36 cellular contexts compared by ENCODE assay signal in the genomic region with DNA sequence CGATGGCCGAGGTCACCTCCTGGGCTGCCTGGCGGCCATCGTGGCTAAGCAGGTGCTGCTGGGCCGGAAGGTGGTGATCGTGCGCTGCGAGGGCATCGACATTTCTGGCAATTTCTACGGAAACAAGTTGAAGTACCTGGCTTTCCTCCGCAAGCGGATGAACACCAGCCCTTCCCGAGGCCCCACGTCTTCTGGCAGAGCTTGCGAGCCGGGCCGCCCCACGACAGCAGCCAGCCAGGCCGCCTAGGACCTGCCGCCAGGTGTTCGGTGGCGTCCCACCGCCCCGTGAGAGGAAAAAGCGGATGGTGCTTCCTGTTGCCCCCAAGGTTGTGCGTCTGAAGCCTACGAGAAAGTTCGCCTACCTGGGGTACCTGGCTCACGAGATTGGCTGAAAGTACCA. TPM values are rescaled to one million over a fixed set of nuclear protein-coding genes. Genes with fewer than 3 reads are reported as not detected.
DNase-seq lines count a peak whose midpoint lies in the region; ATAC-seq, FAIRE-seq and TF ChIP-seq lines count a peak whose summit lies in the region.
"Had no signal": no experiment of that assay in that cellular context is flagged by ENCODE, and none has a peak within 500 bp of the region (broad histone marks: within the 10 kb centered on the region; RNA-seq: fewer than 3 reads in every experiment).

No MANE protein-coding gene starts in this region.

- BruUV-seq in K562 (replicated peaks; lab: Mats Ljungman, UMichigan), result no TSS peak

- no peaks in the 10 kb centered on the region for H3K4me1 ChIP-seq in GM23338 (ENCODE audit: insufficient read depth)
- 0 out of 5 replicates have a peak, but pooled peaks cover 0 to 3% of the 10 kb centered on the region in 2 experiments for H3K4me1 ChIP-seq in K562 (replicated peaks in 1 of 2; ENCODE audit: control insufficient read depth in 2 of 2, insufficient read depth in 2 of 2, low read length in 2 of 2)
- H3K4me1 ChIP-seq in neuronal stem cell (ENCODE audit: control insufficient read depth in 2 of 2, insufficient read depth in 1 of 2, low read depth in 1 of 2, low read length in 2 of 2), result no peaks in the 10 kb centered on the region
- H3K4me1 ChIP-seq in effector memory CD4-positive, alpha-beta T cell (ENCODE audit: control insufficient read depth, insufficient read depth, low read length, poor library complexity, severe bottlenecking), result no peaks in the 10 kb centered on the region
- H3K4me1 ChIP-seq: A549; BE2C; BLaER1; BLaER1 treated with 17β-estradiol and CSF1 and Interleukin-3, amounts not matched to agents 10 nM and 100 nM; Caco-2 had no signal

- H3K18ac ChIP-seq in neuronal stem cell (ENCODE audit: low read length), result no peak overlapping the region

- no peak overlapping the region for H3K4me3 ChIP-seq in GM23338
- no peak overlapping the region for H3K4me3 ChIP-seq in H7 (ENCODE audit: insufficient read depth, low read depth, low read length)
- no peak overlapping the region for H3K4me3 ChIP-seq in K562
- no peak overlapping the region for H3K4me3 ChIP-seq in neuronal stem cell (ENCODE audit: low read length in 2 of 2)
- no peak overlapping the region for H3K4me3 ChIP-seq in effector memory CD4-positive, alpha-beta T cell (ENCODE audit: insufficient read depth, low read depth, low read length, poor library complexity, severe bottlenecking)
- H3K4me3 ChIP-seq: A549; BLaER1; BLaER1 treated with 17β-estradiol and CSF1 and Interleukin-3, amounts not matched to agents 10 nM and 100 nM had no signal

- H3K4ac ChIP-seq in neuronal stem cell (ENCODE audit: low read length), result no peak overlapping the region

- no peaks in the 10 kb centered on the region for H3K79me2 ChIP-seq in GM23338 (replicated peaks; ENCODE audit: insufficient read depth)
- no peaks in the 10 kb centered on the region for H3K79me2 ChIP-seq in K562 (ENCODE audit: control insufficient read depth, insufficient read depth, low read length)

- CTCF ChIA-PET in K562 (lab: Yijun Ruan, JAX; ENCODE audit: low intra/inter-chr PET ratio), result no interaction called here

- TF ChIP-seq EP300 in K562 (IDR thresholded peaks at IDR 0.05; ENCODE audit: low read length), result no peak

- no peaks in the 10 kb centered on the region for H3K4me1 Mint-ChIP-seq in GM23338
- H3K4me1 Mint-ChIP-seq: B cell; CD14-positive monocyte; CD4-positive, alpha-beta memory T cell; CD4-positive, CD25-positive, alpha-beta regulatory T cell; CD8-positive, alpha-beta memory T cell had no signal

- peaks cover 12% of the 10 kb centered on the region for H3K27me3 Mint-ChIP-seq in GM23338 (ENCODE audit: insufficient read depth, low read depth, poor library complexity)

- no peak overlapping the region for H2AK5ac ChIP-seq in neuronal stem cell (ENCODE audit: low read depth, low read length)

- no peak overlapping the region for H3K4me3 Mint-ChIP-seq in GM23338
- H3K4me3 Mint-ChIP-seq: B cell; CD14-positive monocyte; CD4-positive, alpha-beta memory T cell; CD4-positive, alpha-beta T cell; CD4-positive, CD25-positive, alpha-beta regulatory T cell; CD8-positive, alpha-beta memory T cell; CD8-positive, alpha-beta T cell had no signal

- H3K9me2 ChIP-seq in GM23338 (ENCODE audit: insufficient read depth), result 0 out of 2 replicates have a peak, but pooled peaks cover 4% of the 10 kb centered on the region

- H3K27me3 ChIP-seq in GM23338 (ENCODE audit: insufficient read depth), result no peaks in the 10 kb centered on the region
- H3K27me3 ChIP-seq in H7 (ENCODE audit: control insufficient read depth, insufficient read depth, low read length), result no peaks in the 10 kb centered on the region; the same call in 1 of the 2 replicates
- H3K27me3 ChIP-seq in K562 (ENCODE audit: control insufficient read depth in 2 of 2, insufficient read depth in 2 of 2, low read length in 2 of 2), result no peaks in the 10 kb centered on the region
- no peaks in the 10 kb centered on the region for H3K27me3 ChIP-seq in neuronal stem cell (ENCODE audit: control insufficient read depth in 3 of 3, insufficient read depth in 3 of 3, low read depth in 1 of 3, low read length in 3 of 3)
- no peaks in the 10 kb centered on the region for H3K27me3 ChIP-seq in effector memory CD4-positive, alpha-beta T cell (replicated peaks; ENCODE audit: control insufficient read depth, insufficient read depth, low read length, poor library complexity, severe bottlenecking)
- H3K27me3 ChIP-seq: BE2C; BLaER1; BLaER1 treated with 17β-estradiol and CSF1 and Interleukin-3, amounts not matched to agents 10 nM and 100 nM had no signal

- ATAC-seq in GM23338 (no peak), K562 (no peak), GM18520 (IDR thresholded peaks at IDR 0.05; ENCODE audit: unreplicated experiment) (no peak)
- ATAC-seq: A549; CD8-positive, alpha-beta T cell had no signal

- in situ Hi-C loops in K562 (cut with MboI), result no loop called here

- TF ChIP-seq CTCF in GM23338 (conservative IDR thresholded peaks at IDR 0.05; ENCODE audit: low read depth in 2 of 2) (no peak), K562 (IDR thresholded peaks at IDR 0.05 in 2 of 3, conservative IDR thresholded peaks at IDR 0.05 in 1 of 3; ENCODE audit: insufficient read depth in 2 of 3, low read depth in 1 of 3, low read length in 3 of 3) (no peak)

- 79% methylated on average over 23 of the region's 29 CpGs for WGBS in K562 (ENCODE audit: insufficient coverage, low coverage, missing lambda C conversion rate)
- whole genome bisulfite sequencing in neuronal stem cell (ENCODE audit: extremely low coverage in 2 of 2, insufficient read length in 2 of 2, insufficient replicate concordance in 1 of 2), 2 donors, result no CpG with 5 or more reads among the region's 29 CpGs

- H3K14ac ChIP-seq in neuronal stem cell (ENCODE audit: low read length), result no peak overlapping the region

- H3K79me1 ChIP-seq in neuronal stem cell (ENCODE audit: low read depth, low read length), result no peaks in the 10 kb centered on the region

- H3K9me1 ChIP-seq in K562 (ENCODE audit: control insufficient read depth, insufficient read depth, low read length), result no peaks in the 10 kb centered on the region

- DNase-seq in GM23338 (ENCODE audit: low spot score) (no peak), H7 (peak; percentile 13), K562 (ENCODE audit: extremely low read depth in 1 of 4, low spot score in 3 of 4) (no peak), neuronal stem cell (ENCODE audit: low spot score) (no peak), NCI-H2171 treated with DMSO at 0.1 percent for 48 hours (lab: John Stamatoyannopoulos, UW) (no peak), C1 segment of cervical spinal cord (lab: John Stamatoyannopoulos, UW) (no peak)
- no peak for DNase-seq in effector memory CD4-positive, alpha-beta T cell
- DNase-seq: 8988T; ACHN; AML-193; BE2C; Caco-2; Calu3; CD4-positive, alpha-beta memory T cell; CD4-positive, alpha-beta T cell; CD4-positive, CD25-positive, alpha-beta regulatory T cell; CD8-positive, alpha-beta memory T cell; CD8-positive, alpha-beta T cell; COR-L47; DMS 273 treated with DMSO at 0.1 percent for 48 hours; DMS153; DMS53; DMS79; DMS79 treated with DMSO at 0.1 percent for 48 hours; DND-41; EL had no signal

- H3K36me3 Mint-ChIP-seq in GM23338 (ENCODE audit: low read depth), result no peaks in the 10 kb centered on the region
- H3K36me3 Mint-ChIP-seq: CD14-positive monocyte; CD4-positive, alpha-beta memory T cell; CD4-positive, CD25-positive, alpha-beta regulatory T cell; CD8-positive, alpha-beta memory T cell; CD8-positive, alpha-beta T cell had no signal

- H2BK15ac ChIP-seq in neuronal stem cell (ENCODE audit: low read length), result no peak overlapping the region

- no peak overlapping the region for H4K91ac ChIP-seq in neuronal stem cell (ENCODE audit: low read depth, low read length, poor library complexity)

- H3K23ac ChIP-seq in neuronal stem cell (ENCODE audit: low read depth, low read length, poor library complexity), result no peak overlapping the region

- no peaks in the 10 kb centered on the region for H4K20me1 ChIP-seq in GM23338 (replicated peaks; ENCODE audit: insufficient read depth)
- no peaks in the 10 kb centered on the region for H4K20me1 ChIP-seq in K562 (replicated peaks; ENCODE audit: control insufficient read depth, insufficient read depth, low read length)
- H4K20me1 ChIP-seq: BLaER1; BLaER1 treated with 17β-estradiol and CSF1 and Interleukin-3, amounts not matched to agents 10 nM and 100 nM had no signal

- no peaks in the 10 kb centered on the region for H3K36me3 ChIP-seq in GM23338 (ENCODE audit: insufficient read depth)
- no peaks in the 10 kb centered on the region for H3K36me3 ChIP-seq in H7 (replicated peaks; ENCODE audit: control insufficient read depth, insufficient read depth, low read length)
- no peaks in the 10 kb centered on the region for H3K36me3 ChIP-seq in K562 (ENCODE audit: control insufficient read depth, insufficient read depth, low read length)
- no peaks in the 10 kb centered on the region for H3K36me3 ChIP-seq in neuronal stem cell (replicated peaks in 1 of 2; ENCODE audit: control insufficient read depth in 2 of 2, insufficient read depth in 2 of 2, low read length in 2 of 2)
- no peaks in the 10 kb centered on the region for H3K36me3 ChIP-seq in effector memory CD4-positive, alpha-beta T cell (ENCODE audit: control insufficient read depth, insufficient read depth, low read length)
- H3K36me3 ChIP-seq: BE2C; BLaER1; BLaER1 treated with 17β-estradiol and CSF1 and Interleukin-3, amounts not matched to agents 10 nM and 100 nM had no signal

- peaks cover 21% of the 10 kb centered on the region for H3K9me3 Mint-ChIP-seq in GM23338
- H3K9me3 Mint-ChIP-seq: CD4-positive, alpha-beta T cell; CD8-positive, alpha-beta memory T cell; CD8-positive, alpha-beta T cell had no signal

- intact Hi-C loops in K562 (cut with micrococcal nuclease), result no loop called here

- H4K8ac ChIP-seq in neuronal stem cell (ENCODE audit: low read depth, low read length), result peak overlapping the region; percentile 86

- no peak overlapping the region for H3K27ac Mint-ChIP-seq in GM23338
- H3K27ac Mint-ChIP-seq: B cell; CD14-positive monocyte; CD4-positive, alpha-beta memory T cell; CD4-positive, alpha-beta T cell; CD4-positive, CD25-positive, alpha-beta regulatory T cell; CD8-positive, alpha-beta memory T cell; CD8-positive, alpha-beta T cell had no signal

- no peak overlapping the region for H2BK120ac ChIP-seq in neuronal stem cell (ENCODE audit: low read depth, low read length)

- H2AFZ ChIP-seq in GM23338 (peak overlapping the region; percentile 43; the same call in 1 of the 2 replicates), K562 (ENCODE audit: low read depth, low read length) (peak overlapping the region; percentile 70; the same call in 1 of the 2 replicates), neuronal stem cell (ENCODE audit: low read length) (no peak overlapping the region)

- no peak for FAIRE-seq in K562 (lab: Jason Lieb, UNC)
- FAIRE-seq: A204.1, A549, D721Med had no signal

- H3F3A ChIP-seq in GM23338 (replicated peaks; ENCODE audit: low read depth), result no peaks in the 10 kb centered on the region

- no peak for TF ChIP-seq POLR2A in K562 (conservative IDR thresholded peaks at IDR 0.05)

- H3K27ac ChIP-seq in GM23338 (ENCODE audit: low read depth) (no peak overlapping the region), K562 (ENCODE audit: extremely low read depth, low read depth, low read length) (no peak overlapping the region), neuronal stem cell (replicated peaks; ENCODE audit: low read length) (no peak overlapping the region)
- no peak overlapping the region for H3K27ac ChIP-seq in effector memory CD4-positive, alpha-beta T cell (ENCODE audit: insufficient read depth, low read length, poor library complexity, severe bottlenecking)
- H3K27ac ChIP-seq: 22Rv1; A549; BLaER1; BLaER1 treated with 17β-estradiol and CSF1 and Interleukin-3, amounts not matched to agents 10 nM and 100 nM; C4-2B had no signal

- H3K9ac ChIP-seq in K562 (ENCODE audit: insufficient read depth in 1 of 2, low read depth in 2 of 2, low read length in 2 of 2), result no peak overlapping the region
- H3K9ac ChIP-seq in neuronal stem cell (ENCODE audit: low read depth, low read length, poor library complexity), result no peak overlapping the region
- H3K9ac ChIP-seq: BLaER1; BLaER1 treated with 17β-estradiol and CSF1 and Interleukin-3, amounts not matched to agents 10 nM and 100 nM had no signal

- POLR2A ChIA-PET in K562 (lab: Yijun Ruan, JAX), result no interaction called here

- H2BK12ac ChIP-seq in neuronal stem cell (ENCODE audit: low read length), result no peak overlapping the region

- no peak overlapping the region for H2BK5ac ChIP-seq in neuronal stem cell (ENCODE audit: low read length)

- no peak for TF ChIP-seq RAD21 in K562 (CRISPR knock-in tag; conservative IDR thresholded peaks at IDR 0.05 in 1 of 2, IDR thresholded peaks at IDR 0.05 in 1 of 2)

- H3K4me2 ChIP-seq in GM23338 (no peak overlapping the region), K562 (ENCODE audit: insufficient read depth, low read length) (no peak overlapping the region), neuronal stem cell (ENCODE audit: insufficient read depth, low read length, poor library complexity, severe bottlenecking) (no peak overlapping the region)
- H3K4me2 ChIP-seq: A549; BLaER1; BLaER1 treated with 17β-estradiol and CSF1 and Interleukin-3, amounts not matched to agents 10 nM and 100 nM had no signal

- H3K9me3 ChIP-seq in K562 (replicated peaks; ENCODE audit: control insufficient read depth, insufficient read depth, low read depth, low read length), result no peaks in the 10 kb centered on the region
- H3K9me3 ChIP-seq in neuronal stem cell (replicated peaks in 1 of 2; ENCODE audit: control insufficient read depth in 2 of 2, insufficient read depth in 1 of 2, low read depth in 1 of 2, low read length in 2 of 2), result peaks cover 0 to 2% of the 10 kb centered on the region in 2 donors
- no peaks in the 10 kb centered on the region for H3K9me3 ChIP-seq in effector memory CD4-positive, alpha-beta T cell (ENCODE audit: control insufficient read depth, low read length)
- H3K9me3 ChIP-seq: A549; BE2C; BLaER1; BLaER1 treated with 17β-estradiol and CSF1 and Interleukin-3, amounts not matched to agents 10 nM and 100 nM; Caco-2 had no signal

RNA-seq across cellular contexts. Expression of gene OS9, which starts 19.2 kb away (rescaled TPM):
- total RNA-seq in GM23338 (2014; rRNA removed; shearing (Covaris generic)), result 66.1 and 79.7 TPM in 2 replicates
- polyA plus RNA-seq in GM23338 (2016; fragmentation: Nextera tagmentation; extraction: Ambion mirVana) (27.5 and 29.3 TPM in 2 replicates), K562 (2011; rRNA removed) (84.0 and 113 TPM in 2 replicates), K562 (2014; fragmentation: Illumina TruSeq; extraction: Trizol) (93.3 and 105 TPM in 2 replicates), K562 (2014; fragmentation: Nextera tagmentation; extraction: Ambion mirVana) (1 to 10 TPM; 4.6 to 7.9 TPM), K562 (2014; rRNA removed) (89.0 and 102 TPM in 2 replicates)
- total RNA-seq in H7 (2014; rRNA removed; shearing (Covaris generic)), result 65.5 and 74.1 TPM in 2 replicates
- total RNA-seq in K562 (2011; cell fraction: chromatin; rRNA removed; ENCODE audit: low replicate concordance), result 197 and 263 TPM in 2 replicates
- total RNA-seq in K562 (2011; cell fraction: nucleolus; rRNA removed), result 185 and 199 TPM in 2 replicates
- total RNA-seq in K562 (2011; cell fraction: nucleoplasm; rRNA removed), result 161 and 189 TPM in 2 replicates
- total RNA-seq in K562 (2014; rRNA removed) (88.5 and 93.7 TPM in 2 replicates), K562 (2014; rRNA removed; fragmentation: Illumina TruSeq; extraction: Trizol) (71.3 and 77.4 TPM in 2 replicates), K562 (2015; rRNA removed; fragmentation: Illumina TruSeq; extraction: Trizol) (90.2 and 97.8 TPM in 2 replicates), K562 (2021) (85.4 and 89.5 TPM in 2 replicates)
- polyA plus RNA-seq in K562 (2011; cell fraction: cytosol; rRNA removed), result 96.9 and 176 TPM in 2 replicates
- polyA plus RNA-seq in K562 (2011; cell fraction: nucleus; rRNA removed), result 254 and 358 TPM in 2 replicates
- polyA plus RNA-seq in K562 (2012), result 145 and 222 TPM in 2 replicates
- 130 and 134 TPM in 2 replicates for polyA minus RNA-seq in K562 (2011; rRNA and poly(A)+ RNA removed)
- 33.0 and 35.3 TPM in 2 replicates for polyA minus RNA-seq in K562 (2011; cell fraction: cytosol; rRNA and poly(A)+ RNA removed)
- polyA minus RNA-seq in K562 (2011; cell fraction: nucleus; rRNA and poly(A)+ RNA removed), result 41.7 and 80.5 TPM in 2 replicates
- polyA plus RNA-seq in neuronal stem cell (2013, experiment 1 of 2), result 46.7 TPM
- 45.7 TPM for polyA plus RNA-seq in neuronal stem cell (2013, experiment 2 of 2)

RNA-seq across cellular contexts. Expression of gene B4GALNT1, which starts 41.7 kb away (rescaled TPM):
- 2.4 and 2.8 TPM in 2 replicates for total RNA-seq in GM23338 (2014; rRNA removed; shearing (Covaris generic))
- polyA plus RNA-seq in GM23338 (2016; fragmentation: Nextera tagmentation; extraction: Ambion mirVana) (1.3 and 1.4 TPM in 2 replicates), K562 (2011; rRNA removed) (7.3 and 12.2 TPM in 2 replicates), K562 (2014; fragmentation: Illumina TruSeq; extraction: Trizol) (17.4 and 17.5 TPM in 2 replicates), K562 (2014; fragmentation: Nextera tagmentation; extraction: Ambion mirVana) (1 to 10 TPM; 1.0 to 1.7 TPM), K562 (2014; rRNA removed) (20.6 and 21.0 TPM in 2 replicates)
- 0.59 and 0.70 TPM in 2 replicates for total RNA-seq in H7 (2014; rRNA removed; shearing (Covaris generic))
- 50.8 and 90.4 TPM in 2 replicates for total RNA-seq in K562 (2011; cell fraction: chromatin; rRNA removed; ENCODE audit: low replicate concordance)
- 64.4 and 74.2 TPM in 2 replicates for total RNA-seq in K562 (2011; cell fraction: nucleolus; rRNA removed)
- total RNA-seq in K562 (2011; cell fraction: nucleoplasm; rRNA removed), result 62.8 and 71.3 TPM in 2 replicates
- total RNA-seq in K562 (2014; rRNA removed) (18.3 and 21.8 TPM in 2 replicates), K562 (2014; rRNA removed; fragmentation: Illumina TruSeq; extraction: Trizol) (5.9 and 7.7 TPM in 2 replicates), K562 (2015; rRNA removed; fragmentation: Illumina TruSeq; extraction: Trizol) (9.8 and 9.9 TPM in 2 replicates), K562 (2021) (26.3 and 32.2 TPM in 2 replicates)
- 7.6 and 15.8 TPM in 2 replicates for polyA plus RNA-seq in K562 (2011; cell fraction: cytosol; rRNA removed)
- polyA plus RNA-seq in K562 (2011; cell fraction: nucleus; rRNA removed), result 63.0 and 75.2 TPM in 2 replicates
- 14.4 and 26.8 TPM in 2 replicates for polyA plus RNA-seq in K562 (2012)
- polyA minus RNA-seq in K562 (2011; rRNA and poly(A)+ RNA removed), result 6.4 and 6.5 TPM in 2 replicates
- 5.6 and 11.6 TPM in 2 replicates for polyA minus RNA-seq in K562 (2011; cell fraction: cytosol; rRNA and poly(A)+ RNA removed)
- polyA minus RNA-seq in K562 (2011; cell fraction: nucleus; rRNA and poly(A)+ RNA removed), result 28.7 and 34.7 TPM in 2 replicates
- 1.8 TPM for polyA plus RNA-seq in neuronal stem cell (2013, experiment 1 of 2)
- polyA plus RNA-seq in neuronal stem cell (2013, experiment 2 of 2), result 1.6 TPM
- total RNA-seq: CD4-positive, alpha-beta memory T cell; CD4-positive, alpha-beta T cell; CD4-positive, CD25-positive, alpha-beta regulatory T cell; CD8-positive, alpha-beta T cell had no signal
- polyA plus RNA-seq: CD14-positive monocyte; CD4-positive, alpha-beta memory T cell; CD4-positive, CD25-positive, alpha-beta regulatory T cell; CD8-positive, alpha-beta memory T cell had no signal
